ENCODE assay signal across 15 cellular contexts in the genomic region with DNA sequence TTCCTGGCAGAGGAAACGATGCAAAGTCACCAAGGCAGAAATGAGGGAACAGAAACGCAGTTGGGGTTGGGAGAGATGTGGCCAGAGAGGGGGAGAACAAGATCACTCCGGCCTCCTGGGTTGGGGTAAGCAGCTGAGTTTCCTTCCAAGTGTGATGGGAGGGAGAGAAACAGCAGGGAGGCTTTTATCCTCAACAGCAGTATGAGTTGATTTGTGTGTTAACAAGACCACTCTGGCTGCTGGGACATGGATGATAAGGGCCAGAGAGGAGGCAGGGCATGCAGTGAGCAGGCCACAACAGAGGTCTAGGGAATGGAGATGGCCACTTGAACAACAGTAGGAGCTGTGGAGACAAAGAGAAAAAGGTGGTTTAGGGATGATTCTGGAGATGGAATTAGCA.
A peak's percentile ranks its signal among the peaks of the same experiment; 100 is the strongest.
DNase-seq lines count a peak whose midpoint lies in the region; ATAC-seq and TF ChIP-seq lines count a peak whose summit lies in the region.
"Had no signal": no experiment of that assay in that cellular context is flagged by ENCODE, and none has a peak within 500 bp of the region (broad histone marks: within the 10 kb centered on the region; RNA-seq: fewer than 3 reads in every experiment).

No MANE protein-coding gene starts in this region.

- no peak overlapping the region for H3K18ac ChIP-seq in mesendoderm (ENCODE audit: low read length)

- POLR2A ChIA-PET in HEK293 (lab: Yijun Ruan, JAX) (no interaction called here), HEK293T (lab: Yijun Ruan, JAX) (interaction anchor here (0.6 kb wide), 1 partner anchor 55 kb away, joined by 3 read pairs; no protein-coding TSS in a partner anchor), T-cell (lab: Charles Lee) (no interaction called here)

- ATAC-seq in HG03139 (IDR thresholded peaks at IDR 0.05; ENCODE audit: unreplicated experiment): no peak
- no peak for ATAC-seq in T-cell (replicated peaks in 1 of 4)
- ATAC-seq: HCT116 had no signal

- H3K27me3 ChIP-seq in mesendoderm (ENCODE audit: insufficient read depth, low read length, poor library complexity): no peaks in the 10 kb centered on the region

- H3K9ac ChIP-seq in mesendoderm (ENCODE audit: low read length): no peak overlapping the region
- H3K9ac ChIP-seq: KMS-11 had no signal

- H3K36me3 ChIP-seq in HEK293 (ENCODE audit: control insufficient read depth in 2 of 2, insufficient read depth in 1 of 2, low read length in 2 of 2): no peaks in the 10 kb centered on the region
- H3K36me3 ChIP-seq in mesendoderm (ENCODE audit: control insufficient read depth, insufficient read depth, low read length): no peaks in the 10 kb centered on the region

- no peak overlapping the region for H2BK120ac ChIP-seq in mesendoderm (ENCODE audit: low read depth, low read length)

- no peaks in the 10 kb centered on the region for H3K79me2 ChIP-seq in mesendoderm (ENCODE audit: control insufficient read depth, insufficient read depth, low read length)

- H3K4me3 ChIP-seq in HEK293 (ENCODE audit: low read depth, low read length): no peak overlapping the region
- H3K4me3 ChIP-seq in mesendoderm (ENCODE audit: low read length): no peak overlapping the region

- H2AK5ac ChIP-seq in mesendoderm (ENCODE audit: low read length): no peak overlapping the region

- H3K9me3 ChIP-seq in HEK293 (ENCODE audit: control insufficient read depth, insufficient read depth, low read depth, low read length): no peaks in the 10 kb centered on the region

- peaks cover 0 to 3% (median 0%) of the 10 kb centered on the region in 3 donors for H3K9me3 Mint-ChIP-seq in T-cell
- H3K9me3 Mint-ChIP-seq: CD4-positive, alpha-beta T cell had no signal

- H4K5ac ChIP-seq in mesendoderm (ENCODE audit: low read length): no peak overlapping the region

- no peak overlapping the region for H3K4ac ChIP-seq in mesendoderm (ENCODE audit: low read depth, low read length)

- H3K79me1 ChIP-seq in mesendoderm (ENCODE audit: low read length): no peaks in the 10 kb centered on the region

- H3K4me1 Mint-ChIP-seq in T-cell: no peaks in the 10 kb centered on the region
- H3K4me1 Mint-ChIP-seq: IgD-negative memory B cell had no signal

- no peak overlapping the region for H3K27ac ChIP-seq in HEK293 (ENCODE audit: extremely low read depth, low read depth, low read length)
- H3K27ac ChIP-seq in mesendoderm (ENCODE audit: low read depth, low read length): no peak overlapping the region
- H3K27ac ChIP-seq: KMS-11 had no signal

- H3K4me1 ChIP-seq in HEK293 (ENCODE audit: control insufficient read depth, insufficient read depth, low read length) (no peaks in the 10 kb centered on the region), mesendoderm (ENCODE audit: control insufficient read depth, low read depth, low read length) (peaks cover 5% of the 10 kb centered on the region)

- peaks cover 35 to 41% of the 10 kb centered on the region in 2 donors for H3K27me3 Mint-ChIP-seq in T-cell

- H3K23ac ChIP-seq in mesendoderm (ENCODE audit: low read length): no peak overlapping the region

- no CpG with 5 or more reads among the region's 3 CpGs for WGBS in mesendoderm (ENCODE audit: extremely low coverage, insufficient coverage, low lambda C conversion rate)

- H2BK5ac ChIP-seq in mesendoderm (ENCODE audit: low read length): no peak overlapping the region

- H2BK15ac ChIP-seq in mesendoderm (replicated peaks; ENCODE audit: low read depth): no peak overlapping the region

- no peak overlapping the region for H4K8ac ChIP-seq in mesendoderm (ENCODE audit: low read depth, low read length)

- no peak for TF ChIP-seq CTCF in HEK293 (tag by site-specific recombination; IDR thresholded peaks at IDR 0.05)

- DNase-seq in DMS79 (lab: John Stamatoyannopoulos, UW) (peak; percentile 8), OCI-M1 (lab: John Stamatoyannopoulos, UW) (peak; percentile 1), mesendoderm (peak; percentile 62), HEK293T (ENCODE audit: extremely low spot score) (no peak), T-cell (no peak)
- DNase-seq: C1 segment of cervical spinal cord; CD4-positive, alpha-beta T cell; DMS153; GF-D8 had no signal

- no peak overlapping the region for H3K4me2 ChIP-seq in mesendoderm (ENCODE audit: low read length)
- H3K4me2 ChIP-seq: KMS-11 had no signal

- no peak overlapping the region for H3K27ac Mint-ChIP-seq in T-cell
- H3K27ac Mint-ChIP-seq: B cell; CD4-positive, alpha-beta T cell; IgD-negative memory B cell had no signal

- CTCF ChIA-PET in HEK293 (lab: Yijun Ruan, JAX): no interaction called here
- CTCF ChIA-PET in HEK293T (lab: Yijun Ruan, JAX): no interaction called here
- CTCF ChIA-PET in T-cell (lab: Charles Lee): no interaction called here

- H3K4me3 Mint-ChIP-seq in T-cell: no peak overlapping the region
- H3K4me3 Mint-ChIP-seq: B cell; CD4-positive, alpha-beta T cell; IgD-negative memory B cell had no signal

- H3K36me3 Mint-ChIP-seq in T-cell: no peaks in the 10 kb centered on the region
- H3K36me3 Mint-ChIP-seq: IgD-negative memory B cell had no signal

- no peak overlapping the region for H3K56ac ChIP-seq in mesendoderm (ENCODE audit: low read length)

TF ChIP-seq in HEK293, 187 proteins besides CTCF, POLR2A, EP300 and RAD21:
- peak; percentile 77 for TF ChIP-seq ZIC2 (tag by site-specific recombination; IDR thresholded peaks at IDR 0.05)
- no peak for TF ChIP-seq ZNF132 (tag by site-specific recombination; IDR thresholded peaks at IDR 0.05; ENCODE audit: borderline replicate concordance)

TF ChIP-seq in HEK293T, 16 proteins besides CTCF, POLR2A, EP300 and RAD21:
- no peak for TF ChIP-seq SP1 (IDR thresholded peaks at IDR 0.05)
- TF ChIP-seq ELF4 (IDR thresholded peaks at IDR 0.05): no peak
- TF ChIP-seq NFRKB (IDR thresholded peaks at IDR 0.05): no peak
- no peak for TF ChIP-seq CTBP1 (IDR thresholded peaks at IDR 0.05; ENCODE audit: borderline replicate concordance)
- no peak for TF ChIP-seq SUZ12 (IDR thresholded peaks at IDR 0.05)
- TF ChIP-seq BHLHE40 (IDR thresholded peaks at IDR 0.05; ENCODE audit: borderline replicate concordance): no peak
- no peak for TF ChIP-seq HDGF (IDR thresholded peaks at IDR 0.05; ENCODE audit: borderline replicate concordance)
- no peak for TF ChIP-seq ARNT (IDR thresholded peaks at IDR 0.05)
- TF ChIP-seq TARDBP (IDR thresholded peaks at IDR 0.05): no peak
- TF ChIP-seq FOXA1 (IDR thresholded peaks at IDR 0.05): no peak

Comparison
In these comparisons a context has a peak if more than half of its experiments do, and no peak if none do; other contexts are left out.
1. DNase-seq: peak in DMS79 (single experiment), OCI-M1 (single experiment) and mesendoderm (single experiment); none in HEK293T (single experiment) and T-cell (0 of 34).